8 cellular contexts compared by ENCODE assay signal in genomic region chr13:26946675-26947342, GRCh38.
A peak's percentile ranks its signal among the peaks of the same experiment; 100 is the strongest.
DNase-seq lines count a peak whose midpoint lies in the region; ATAC-seq and TF ChIP-seq lines count a peak whose summit lies in the region.

No MANE protein-coding gene starts in this region.

- H3K27me3 ChIP-seq in neural progenitor cell, result no peaks in the 10 kb centered on the region

- H3K27ac Mint-ChIP-seq in neural progenitor cell, result no peak overlapping the region

- no peak overlapping the region for H3K4me2 ChIP-seq in neural progenitor cell

- H3K4me1 ChIP-seq in neural progenitor cell, result no peaks in the 10 kb centered on the region

- H3K4me3 ChIP-seq in fibroblast of the aortic adventitia (ENCODE audit: low read depth, low read length) (no peak overlapping the region), neural progenitor cell (no peak overlapping the region)

- no peaks in the 10 kb centered on the region for H3K36me3 ChIP-seq in neural progenitor cell

- H3K36me3 Mint-ChIP-seq in neural progenitor cell, result no peaks in the 10 kb centered on the region

- DNase-seq in AG08396 (ENCODE audit: low spot score), result peak; percentile 62
- DNase-seq in NCI-H1417 (lab: John Stamatoyannopoulos, UW), result peak; percentile 21 to 79 (median 31)
- peak; percentile 67 for DNase-seq in SIG-M5 treated with dmso at 0.1 percent for 504 hours (lab: John Stamatoyannopoulos, UW; ENCODE audit: unreplicated experiment)
- DNase-seq in fibroblast of the aortic adventitia (ENCODE audit: low read depth), result peak; percentile 86
- peak; percentile 75 for DNase-seq in neural progenitor cell (ENCODE audit: low spot score)
- no peak for DNase-seq in posterior cingulate gyrus
- no peak for DNase-seq in central memory CD4-positive, alpha-beta T cell

- no peaks in the 10 kb centered on the region for H3K4me1 Mint-ChIP-seq in neural progenitor cell

- no peak overlapping the region for H3K9ac ChIP-seq in neural progenitor cell

- no peaks in the 10 kb centered on the region for H3K79me2 ChIP-seq in neural progenitor cell (ENCODE audit: low read depth)

- no peak overlapping the region for H3K27ac ChIP-seq in neural progenitor cell

- ATAC-seq in GM18520 (IDR thresholded peaks at IDR 0.05; ENCODE audit: unreplicated experiment), result peak; percentile 41

- no peaks in the 10 kb centered on the region for H3K9me3 ChIP-seq in neural progenitor cell (ENCODE audit: low read depth)

- TF ChIP-seq CTCF in fibroblast of the aortic adventitia (IDR thresholded peaks at IDR 0.05; ENCODE audit: insufficient read depth, low read length) (peak; percentile 93), neural progenitor cell (IDR thresholded peaks at IDR 0.05) (peak; percentile 84)

- no peak overlapping the region for H2AFZ ChIP-seq in neural progenitor cell (replicated peaks)

- no peak overlapping the region for H3K4me3 Mint-ChIP-seq in neural progenitor cell

- intact Hi-C loops in posterior cingulate gyrus (cut with DNase I), result loop anchor here (5.0 kb wide), 1 partner anchor 40 kb away; no protein-coding TSS in a partner anchor

- H3F3A ChIP-seq in neural progenitor cell (ENCODE audit: low read depth), result no peaks in the 10 kb centered on the region

- H4K20me1 ChIP-seq in neural progenitor cell (ENCODE audit: low read depth), result no peaks in the 10 kb centered on the region

- H3K9me3 Mint-ChIP-seq in neural progenitor cell, result no peaks in the 10 kb centered on the region

- peaks cover 6% of the 10 kb centered on the region for H3K27me3 Mint-ChIP-seq in neural progenitor cell (ENCODE audit: insufficient read depth, low read depth)

Comparison
In these comparisons a context has a peak if more than half of its experiments do, and no peak if none do; other contexts are left out.
1. DNase-seq: peak in AG08396 (single experiment), NCI-H1417 (3 of 3), SIG-M5 treated with dmso at 0.1 percent for 504 hours (single experiment), fibroblast of the aortic adventitia (single experiment) and neural progenitor cell (single experiment); none in posterior cingulate gyrus (0 of 10) and central memory CD4-positive, alpha-beta T cell (single experiment).